ENCODE assay signal across 12 cellular contexts in the genomic region with DNA sequence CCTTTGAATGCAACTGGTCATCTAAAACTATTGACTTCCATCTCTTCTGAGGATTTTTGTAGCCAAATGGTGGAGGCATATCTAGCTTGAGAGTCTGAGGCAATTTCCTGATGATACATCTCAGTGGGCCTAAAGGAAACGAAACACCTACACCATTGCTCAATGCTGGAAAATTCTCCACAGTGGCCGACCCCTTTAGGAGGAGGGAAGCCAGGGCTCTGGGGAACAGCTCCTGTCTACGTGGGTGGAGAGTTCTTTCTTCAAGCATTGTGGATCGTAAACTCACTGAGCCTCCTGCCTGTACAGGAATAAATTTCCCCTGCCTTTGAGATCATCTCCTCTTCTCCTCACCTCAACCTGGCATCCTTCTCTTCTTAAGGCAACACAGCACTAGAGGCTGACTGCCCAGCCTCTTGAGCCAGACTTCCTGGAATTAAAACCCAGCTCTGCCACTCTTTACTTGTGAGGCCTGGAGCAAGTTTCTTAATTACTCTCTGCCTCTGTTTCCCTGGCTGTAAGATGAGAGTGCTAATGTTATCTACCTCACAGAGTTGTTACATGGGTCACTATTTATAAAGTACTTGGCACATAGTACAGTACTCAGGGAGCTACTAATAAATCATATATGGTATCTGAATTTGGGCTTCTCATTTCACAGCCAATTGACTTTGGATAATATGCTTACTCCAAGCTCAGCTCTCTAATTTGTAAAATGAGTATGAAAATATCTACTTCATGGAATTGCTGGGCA.
A peak's percentile ranks its signal among the peaks of the same experiment; 100 is the strongest.
DNase-seq lines count a peak whose midpoint lies in the region; ATAC-seq and TF ChIP-seq lines count a peak whose summit lies in the region.
"Had no signal": no experiment of that assay in that cellular context is flagged by ENCODE, and none has a peak within 500 bp of the region (broad histone marks: within the 10 kb centered on the region; RNA-seq: fewer than 3 reads in every experiment).

No MANE protein-coding gene starts in this region.

- H3K4me1 Mint-ChIP-seq in activated CD4-positive, alpha-beta T cell treated with anti-CD3 and anti-CD28 coated beads for 36 hours, result no peaks in the 10 kb centered on the region

- no peaks in the 10 kb centered on the region for H3K9me3 ChIP-seq in esophagus muscularis mucosa
- no peaks in the 10 kb centered on the region for H3K9me3 ChIP-seq in aorta (ENCODE audit: control insufficient read depth, low read length)
- no peaks in the 10 kb centered on the region for H3K9me3 ChIP-seq in mucosa of descending colon

- CTCF ChIA-PET in activated CD4-positive, alpha-beta T cell treated with anti-CD3 and anti-CD28 coated beads for 36 hours (lab: Charles Lee), result interaction anchor here (0.6 to 1.3 kb wide), 3 partner anchors 8 to 949 kb away, joined by 3 read pairs; no protein-coding TSS in a partner anchor

- no peak for TF ChIP-seq CTCF in esophagus muscularis mucosa (IDR thresholded peaks at IDR 0.05)
- TF ChIP-seq CTCF in dorsolateral prefrontal cortex (IDR thresholded peaks at IDR 0.05 in 54 of 56, conservative IDR thresholded peaks at IDR 0.05 in 2 of 56; ENCODE audit: low read depth in 1 of 56, partially characterized antibody in 56 of 56), result no peak
- no peak for TF ChIP-seq CTCF in mucosa of descending colon (IDR thresholded peaks at IDR 0.05)

- TF ChIP-seq POLR2A in esophagus muscularis mucosa (IDR thresholded peaks at IDR 0.05; ENCODE audit: low read depth), result no peak

- ATAC-seq in Right ventricle myocardium inferior, result peak; percentile 27
- no peak for ATAC-seq in Right ventricle myocardium superior (ENCODE audit: poor library complexity)
- peak; percentile 19 for ATAC-seq in aorta (ENCODE audit: low FRiP score)
- no peak for ATAC-seq in mucosa of descending colon
- ATAC-seq in activated CD4-positive, alpha-beta T cell treated with anti-CD3 and anti-CD28 coated beads for 36 hours, result no peak

- H3K27ac Mint-ChIP-seq in activated CD4-positive, alpha-beta T cell treated with anti-CD3 and anti-CD28 coated beads for 36 hours, result no peak overlapping the region

- no peaks in the 10 kb centered on the region for H3K36me3 ChIP-seq in esophagus muscularis mucosa
- peaks cover 0 to 1% of the 10 kb centered on the region in 2 donors for H3K36me3 ChIP-seq in aorta (ENCODE audit: control insufficient read depth in 1 of 2, insufficient read depth in 2 of 2, low read length in 1 of 2)
- H3K36me3 ChIP-seq in mucosa of descending colon (ENCODE audit: low read depth), result no peaks in the 10 kb centered on the region

- H3K4me3 Mint-ChIP-seq in activated CD4-positive, alpha-beta T cell treated with anti-CD3 and anti-CD28 coated beads for 36 hours, result no peak overlapping the region

- DNase-seq in Right ventricle myocardium inferior (ENCODE audit: missing footprints) (no peak), Right ventricle myocardium superior (no peak), esophagus muscularis mucosa (ENCODE audit: extremely low spot score) (no peak), non-pigmented ciliary epithelial cell (ENCODE audit: low read depth) (peak; percentile 73), aorta (no peak), dorsolateral prefrontal cortex (no peak), mucosa of descending colon (no peak)
- DNase-seq in activated CD4-positive, alpha-beta T cell treated with anti-CD3 and anti-CD28 coated beads for 36 hours, result no peak
- DNase-seq: amygdala; GOT3; stimulated activated naive CD4-positive, alpha-beta T cell treated with Interleukin-2 at 50 U/mL for 16 hours; SW 1271 had no signal

- no peaks in the 10 kb centered on the region for H3K27me3 Mint-ChIP-seq in activated CD4-positive, alpha-beta T cell treated with anti-CD3 and anti-CD28 coated beads for 36 hours

- peaks cover 2% of the 10 kb centered on the region for H3K36me3 Mint-ChIP-seq in activated CD4-positive, alpha-beta T cell treated with anti-CD3 and anti-CD28 coated beads for 36 hours (ENCODE audit: low read depth)

- H3K4me3 ChIP-seq in esophagus muscularis mucosa (no peak overlapping the region), aorta (ENCODE audit: low read length in 2 of 2) (no peak overlapping the region), dorsolateral prefrontal cortex (no peak overlapping the region), mucosa of descending colon (no peak overlapping the region)

- WGBS in esophagus muscularis mucosa, result 50% methylated on average over 4 of the region's 4 CpGs
- WGBS in aorta, 2 donors, result 32 to 36% methylated on average over 4 of the region's 4 CpGs

- H3K4me1 ChIP-seq in esophagus muscularis mucosa (peaks cover 49 to 65% (median 59%) of the 10 kb centered on the region in 4 donors), aorta (ENCODE audit: control insufficient read depth in 1 of 2, insufficient read depth in 2 of 2, low read length in 2 of 2) (peaks cover 5 to 20% of the 10 kb centered on the region in 2 donors), mucosa of descending colon (ENCODE audit: low read depth) (no peaks in the 10 kb centered on the region)

- no peaks in the 10 kb centered on the region for H3K27me3 ChIP-seq in esophagus muscularis mucosa
- no peaks in the 10 kb centered on the region for H3K27me3 ChIP-seq in aorta (ENCODE audit: control insufficient read depth in 1 of 2, insufficient read depth in 2 of 2, low read length in 1 of 2)
- no peaks in the 10 kb centered on the region for H3K27me3 ChIP-seq in dorsolateral prefrontal cortex

- H3K9me3 Mint-ChIP-seq in activated CD4-positive, alpha-beta T cell treated with anti-CD3 and anti-CD28 coated beads for 36 hours (ENCODE audit: low read depth), result peaks cover 1% of the 10 kb centered on the region

- intact Hi-C loops in Right ventricle myocardium inferior (cut with DNase I), result no loop called here
- intact Hi-C loops in Right ventricle myocardium superior (cut with DNase I), result loop anchor here (10.0 kb wide), 1 partner anchor 631 kb away; no protein-coding TSS in a partner anchor
- intact Hi-C loops in esophagus muscularis mucosa (cut with DNase I), result loop anchor here (10.0 kb wide), 1 partner anchor 551 kb away; no protein-coding TSS in a partner anchor
- intact Hi-C loops in aorta (cut with DNase I), result loop anchor here (10.0 kb wide), 3 partner anchors 411 to 821 kb away; a partner anchor contains a TSS
- intact Hi-C loops in dorsolateral prefrontal cortex (cut with DNase I), result loop anchor here in 1 of 2 donors (10.0 kb wide), 1 partner anchor 49 kb away; no protein-coding TSS in a partner anchor
- intact Hi-C loops in mucosa of descending colon (cut with DNase I, micrococcal nuclease), result loop anchor here in 1 of 2 donors (10.0 kb wide), 1 partner anchor 961 kb away; no protein-coding TSS in a partner anchor
- intact Hi-C loops in activated CD4-positive, alpha-beta T cell treated with anti-CD3 and anti-CD28 coated beads for 36 hours (cut with DNase I, micrococcal nuclease), result no loop called here

- POLR2A ChIA-PET in activated CD4-positive, alpha-beta T cell treated with anti-CD3 and anti-CD28 coated beads for 36 hours (lab: Charles Lee), result no interaction called here

- H3K27ac ChIP-seq in esophagus muscularis mucosa (replicated peaks in 1 of 4) (peak overlapping the region; percentile 53 to 72 (median 60)), aorta (ENCODE audit: low read depth in 1 of 2, low read length in 2 of 2) (peak overlapping the region in 1 of 2 donors; percentile 23), dorsolateral prefrontal cortex (peak overlapping the region in 1 of 59 donors; percentile 55)

- no peak for TF ChIP-seq EP300 in esophagus muscularis mucosa (IDR thresholded peaks at IDR 0.05)

Comparison
In these comparisons a context has a peak if more than half of its experiments do, and no peak if none do; other contexts are left out.
1. ATAC-seq: peak in Right ventricle myocardium inferior (single experiment) and aorta (single experiment); none in Right ventricle myocardium superior (single experiment), mucosa of descending colon (single experiment) and activated CD4-positive, alpha-beta T cell treated with anti-CD3 and anti-CD28 coated beads for 36 hours (single experiment).
2. intact Hi-C loops: an anchor here in Right ventricle myocardium superior (10.0 kb wide), esophagus muscularis mucosa (10.0 kb wide) and aorta (10.0 kb wide); none called in Right ventricle myocardium inferior and activated CD4-positive, alpha-beta T cell treated with anti-CD3 and anti-CD28 coated beads for 36 hours.